ENCODE assay signal across 17 cellular contexts in genomic region chr9:81132796-81133195, GRCh38.
DNase-seq lines count a peak whose midpoint lies in the region; ATAC-seq and TF ChIP-seq lines count a peak whose summit lies in the region.
"Had no signal": no experiment of that assay in that cellular context is flagged by ENCODE, and none has a peak within 500 bp of the region (broad histone marks: within the 10 kb centered on the region; RNA-seq: fewer than 3 reads in every experiment).

No MANE protein-coding gene starts in this region.

- H3K4me3 Mint-ChIP-seq in neural crest cell = no peak overlapping the region
- H3K4me3 Mint-ChIP-seq in activated CD4-positive, alpha-beta memory T cell treated with anti-CD3 and anti-CD28 coated beads, Interleukin-2, amount 10 ng/mL, durations not matched to agents 7 days and 5 days = no peak overlapping the region
- H3K4me3 Mint-ChIP-seq: H9, IgD-negative memory B cell had no signal

- H3K4me1 Mint-ChIP-seq in neural crest cell = no peaks in the 10 kb centered on the region
- H3K4me1 Mint-ChIP-seq in activated CD4-positive, alpha-beta memory T cell treated with anti-CD3 and anti-CD28 coated beads, Interleukin-2, amount 10 ng/mL, durations not matched to agents 7 days and 5 days = no peaks in the 10 kb centered on the region
- H3K4me1 Mint-ChIP-seq: IgD-negative memory B cell had no signal

- CTCF ChIA-PET in activated CD4-positive, alpha-beta memory T cell treated with anti-CD3 and anti-CD28 coated beads, Interleukin-2, amount 10 ng/mL, durations not matched to agents 7 days and 5 days (lab: Charles Lee) = no interaction called here

- H3K27me3 ChIP-seq in brain microvascular endothelial cell (replicated peaks) = no peaks in the 10 kb centered on the region

- in situ Hi-C loops in brain microvascular endothelial cell (cut with HindIII; ENCODE audit: low pct_ligation_motif_present, low sequenced_read_pairs) = no loop called here

- peak overlapping the region; percentile 54 for H3K27ac Mint-ChIP-seq in neural crest cell (ENCODE audit: unreplicated experiment)
- no peak overlapping the region for H3K27ac Mint-ChIP-seq in activated CD4-positive, alpha-beta memory T cell treated with anti-CD3 and anti-CD28 coated beads, Interleukin-2, amount 10 ng/mL, durations not matched to agents 7 days and 5 days
- H3K27ac Mint-ChIP-seq: H9, IgD-negative memory B cell had no signal

- no peak for ATAC-seq in GM21717 (IDR thresholded peaks at IDR 0.05; ENCODE audit: unreplicated experiment)
- ATAC-seq: Panc1, Right ventricle myocardium inferior had no signal

- no peaks in the 10 kb centered on the region for H3K36me3 ChIP-seq in brain microvascular endothelial cell (replicated peaks)

- H3K9me3 Mint-ChIP-seq in neural crest cell = peaks cover 11% of the 10 kb centered on the region
- H3K9me3 Mint-ChIP-seq in activated CD4-positive, alpha-beta memory T cell treated with anti-CD3 and anti-CD28 coated beads, Interleukin-2, amount 10 ng/mL, durations not matched to agents 7 days and 5 days = peaks cover 27% of the 10 kb centered on the region

- POLR2A ChIA-PET in activated CD4-positive, alpha-beta memory T cell treated with anti-CD3 and anti-CD28 coated beads, Interleukin-2, amount 10 ng/mL, durations not matched to agents 7 days and 5 days (lab: Charles Lee) = no interaction called here

- no peaks in the 10 kb centered on the region for H3K27me3 Mint-ChIP-seq in neural crest cell (ENCODE audit: low read depth)
- H3K27me3 Mint-ChIP-seq in activated CD4-positive, alpha-beta memory T cell treated with anti-CD3 and anti-CD28 coated beads, Interleukin-2, amount 10 ng/mL, durations not matched to agents 7 days and 5 days = no peaks in the 10 kb centered on the region

- H3K36me3 Mint-ChIP-seq in neural crest cell (ENCODE audit: low read depth) = no peaks in the 10 kb centered on the region
- H3K36me3 Mint-ChIP-seq in activated CD4-positive, alpha-beta memory T cell treated with anti-CD3 and anti-CD28 coated beads, Interleukin-2, amount 10 ng/mL, durations not matched to agents 7 days and 5 days (ENCODE audit: low read depth) = no peaks in the 10 kb centered on the region
- H3K36me3 Mint-ChIP-seq: IgD-negative memory B cell had no signal

- peak overlapping the region; percentile 33 for H3K27ac ChIP-seq in brain microvascular endothelial cell
- H3K27ac ChIP-seq: C4-2B, HL-60 had no signal

- no peak overlapping the region for H3K4me3 ChIP-seq in brain microvascular endothelial cell (ENCODE audit: low read depth, low read length)

- no peak for TF ChIP-seq CTCF in brain microvascular endothelial cell (IDR thresholded peaks at IDR 0.05; ENCODE audit: low read depth, low read length, missing control alignments)
- TF ChIP-seq CTCF in neural crest cell (conservative IDR thresholded peaks at IDR 0.05) = no peak

- DNase-seq in EL (peak; percentile 9), M059J (ENCODE audit: low read depth) (peak; percentile 46), brain microvascular endothelial cell (peak; percentile 49), neural crest cell (ENCODE audit: low read depth, low spot score) (no peak)
- no peak for DNase-seq in effector CD4-positive, alpha-beta T cell
- DNase-seq in activated CD4-positive, alpha-beta memory T cell treated with anti-CD3 and anti-CD28 coated beads, Interleukin-2, amount 10 ng/mL, durations not matched to agents 7 days and 5 days = no peak
- DNase-seq: H9, NCI-H1417 treated with DMSO at 0.1 percent for 48 hours, NCI-H1930, NCI-H345, NCI-H524 treated with DMSO at 0.1 percent for 48 hours had no signal

Comparison
In these comparisons a context has a peak if more than half of its experiments do, and no peak if none do; other contexts are left out.
1. DNase-seq: peak in EL (single experiment), M059J (single experiment) and brain microvascular endothelial cell (single experiment); none in neural crest cell (single experiment), effector CD4-positive, alpha-beta T cell (single experiment) and activated CD4-positive, alpha-beta memory T cell treated with anti-CD3 and anti-CD28 coated beads, Interleukin-2, amount 10 ng/mL, durations not matched to agents 7 days and 5 days (single experiment).